1 cellular context compared by ENCODE assay signal in genomic region chr15:58056015-58056414, GRCh38.
TF ChIP-seq lines count a peak whose summit lies in the region.

No MANE protein-coding gene starts in this region.

TF ChIP-seq in WTC11, 78 proteins besides CTCF, POLR2A, EP300 and RAD21 (continued from another document):
- TF ChIP-seq ARID4B (CRISPR knock-in tag; IDR thresholded peaks at IDR 0.05; ENCODE audit: borderline replicate concordance) (no peak), USF1 (CRISPR knock-in tag; IDR thresholded peaks at IDR 0.05) (no peak)
TF ChIP-seq in WTC11: peak in this region for 0.
